Comparison of ENCODE assay signal across 8 cellular contexts in genomic region chrX:24148535-24149345, GRCh38. TPM values are rescaled to one million over a fixed set of nuclear protein-coding genes. Genes with fewer than 3 reads are reported as not detected.
DNase-seq lines count a peak whose midpoint lies in the region; ATAC-seq and TF ChIP-seq lines count a peak whose summit lies in the region.

No MANE protein-coding gene starts in this region.

- H3K27ac ChIP-seq in OCI-LY7 (ENCODE audit: low read depth, low read length, poor library complexity, severe bottlenecking) (peak overlapping the region; percentile 88), lung (ENCODE audit: low read depth in 1 of 2, low read length in 1 of 2) (peak overlapping the region; percentile 93 to 100), thymus (ENCODE audit: low read depth) (peak overlapping the region; percentile 99)

- H3K27me3 ChIP-seq in lung (ENCODE audit: control insufficient read depth, insufficient read depth) (no peaks in the 10 kb centered on the region), thymus (ENCODE audit: control insufficient read depth, insufficient read depth) (no peaks in the 10 kb centered on the region)

- peak overlapping the region; percentile 91 for H3K4me2 ChIP-seq in OCI-LY7 (ENCODE audit: low read length)

- DNase-seq in AG08396 (ENCODE audit: low spot score) (peak; percentile 45), OCI-LY7 (ENCODE audit: low spot score) (peak; percentile 43), cardiac fibroblast (ENCODE audit: low read depth in 2 of 2) (peak; percentile 57 to 63), lung (ENCODE audit: low spot score) (peak; percentile 30), NCI-H226 (no peak)
- no peak for DNase-seq in effector CD4-positive, alpha-beta T cell

- BruUV-seq in OCI-LY7 (replicated peaks; lab: Mats Ljungman, UMichigan), result TSS peak; percentile 88

- POLR2A ChIA-PET in OCI-LY7 (lab: Charles Lee), result no interaction called here

- ATAC-seq in GM19395 (IDR thresholded peaks at IDR 0.05; ENCODE audit: unreplicated experiment) (peak; percentile 5), lung (ENCODE audit: insufficient read depth, low FRiP score) (no peak)

- peak overlapping the region; percentile 80; the same call in 1 of the 2 replicates for H2AFZ ChIP-seq in OCI-LY7 (ENCODE audit: low read length)

- no peak for TF ChIP-seq CTCF in OCI-LY7 (conservative IDR thresholded peaks at IDR 0.05; ENCODE audit: low read length)
- no peak for TF ChIP-seq CTCF in cardiac fibroblast (IDR thresholded peaks at IDR 0.05; ENCODE audit: low read depth, low read length)
- TF ChIP-seq CTCF in lung (IDR thresholded peaks at IDR 0.05; ENCODE audit: control extremely low read depth, extremely low read depth), result no peak

- intact Hi-C loops in OCI-LY7 (cut with micrococcal nuclease; ENCODE audit: unreplicated experiment), result no loop called here

- WGBS in lung, 2 donors, result 2 to 3% methylated on average over 16 to 33 of the region's 33 CpGs
- WGBS in thymus, result 5% methylated on average over 33 of the region's 33 CpGs

- no peaks in the 10 kb centered on the region for H4K20me1 ChIP-seq in OCI-LY7 (ENCODE audit: insufficient read depth, low read length)

- peaks cover 40% of the 10 kb centered on the region for H3K79me2 ChIP-seq in OCI-LY7 (ENCODE audit: insufficient read depth, low read depth, low read length)

- H3K36me3 ChIP-seq in OCI-LY7 (ENCODE audit: insufficient read depth, low read length) (peaks cover 27% of the 10 kb centered on the region; the same call in 1 of the 2 replicates), lung (ENCODE audit: control insufficient read depth in 2 of 2, insufficient read depth in 2 of 2, low read length in 2 of 2) (no peaks in the 10 kb centered on the region), thymus (ENCODE audit: control insufficient read depth, insufficient read depth) (no peaks in the 10 kb centered on the region)

- H3K4me1 ChIP-seq in OCI-LY7 (ENCODE audit: insufficient read depth, low read length, poor library complexity, severe bottlenecking), result peaks cover 48% of the 10 kb centered on the region
- H3K4me1 ChIP-seq in lung (ENCODE audit: control insufficient read depth in 2 of 2, insufficient read depth in 2 of 2, low read length in 2 of 2), result peaks cover 3 to 6% of the 10 kb centered on the region in 2 donors
- H3K4me1 ChIP-seq in thymus (ENCODE audit: control insufficient read depth, insufficient read depth, low read length), result no peaks in the 10 kb centered on the region

- H3K4me3 ChIP-seq in OCI-LY7 (ENCODE audit: low read depth, low read length, poor library complexity, severe bottlenecking) (peak overlapping the region; percentile 75), cardiac fibroblast (replicated peaks in 1 of 2; ENCODE audit: low read depth in 2 of 2, low read length in 2 of 2) (peak overlapping the region; percentile 39 to 77), lung (peak overlapping the region; percentile 77), thymus (ENCODE audit: low read length) (peak overlapping the region; percentile 60)

- CTCF ChIA-PET in OCI-LY7 (lab: Charles Lee; ENCODE audit: unreplicated experiment), result no interaction called here

- no peaks in the 10 kb centered on the region for H3K9me2 ChIP-seq in OCI-LY7 (ENCODE audit: insufficient read depth, low read length)

- H3K9me3 ChIP-seq in OCI-LY7 (ENCODE audit: low read length), result no peaks in the 10 kb centered on the region
- no peaks in the 10 kb centered on the region for H3K9me3 ChIP-seq in lung (ENCODE audit: control insufficient read depth in 2 of 2, insufficient read depth in 1 of 2, low read length in 1 of 2)
- H3K9me3 ChIP-seq in thymus (ENCODE audit: control insufficient read depth), result no peaks in the 10 kb centered on the region

RNA-seq across cellular contexts. Expression of gene ZFX, which starts 0.8 kb away (rescaled TPM):
- 18.1 and 20.0 TPM in 2 replicates for total RNA-seq in OCI-LY7 (2014; rRNA removed; shearing (Covaris generic))
- total RNA-seq in OCI-LY7 (2022), result 34.8 and 37.6 TPM in 2 replicates
- 10 to 100 TPM; 56.7 to 72.4 TPM for total RNA-seq in lung
- 1 to 10 TPM; 7.5 to 8.3 TPM for polyA plus RNA-seq in lung
- polyA plus RNA-seq in thymus, result 9.7 TPM

Comparison
In these comparisons a context has a peak if more than half of its experiments do, and no peak if none do; other contexts are left out.
1. DNase-seq: peak in AG08396 (single experiment), OCI-LY7 (single experiment), cardiac fibroblast (2 of 2) and lung (single experiment); none in effector CD4-positive, alpha-beta T cell (single experiment) and NCI-H226 (single experiment).
2. Peak in every context shown above with its lines, with median percentiles within 50 percentile points of each other: H3K27ac ChIP-seq and H3K4me3 ChIP-seq.